ENCODE assay signal across 8 cellular contexts in the genomic region with DNA sequence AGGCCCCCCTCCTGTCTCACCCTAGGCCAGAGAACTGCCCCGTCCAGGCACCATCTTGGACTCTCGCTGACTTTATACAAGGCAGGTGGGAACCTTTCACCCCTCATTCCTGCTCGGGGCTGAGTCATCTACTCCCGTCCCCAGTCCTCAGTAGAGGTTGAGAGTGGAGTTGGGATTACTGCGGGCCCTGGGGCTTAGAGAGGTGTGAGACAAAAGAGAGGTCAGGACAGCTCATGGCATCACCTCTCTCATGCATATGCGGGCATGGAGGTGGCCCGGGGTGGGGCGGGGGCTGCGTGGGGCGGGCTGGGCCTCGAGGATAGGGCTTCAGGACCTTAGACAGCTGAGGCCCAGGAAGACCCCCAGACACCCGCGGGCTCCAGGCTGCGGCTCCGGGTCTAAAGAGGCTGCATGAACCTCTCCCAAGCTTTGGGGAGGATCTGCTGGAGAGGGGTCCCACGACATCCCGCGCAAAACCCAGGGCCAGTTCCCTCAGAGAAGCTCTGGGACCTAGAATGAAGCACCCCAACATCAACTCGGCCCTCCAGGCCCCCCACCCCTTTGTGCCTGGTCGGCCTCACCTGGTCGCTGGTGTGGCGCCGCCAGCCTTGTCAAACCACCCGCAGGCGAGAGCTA. TPM values are rescaled to one million over a fixed set of nuclear protein-coding genes. Genes with fewer than 3 reads are reported as not detected.
DNase-seq lines count a peak whose midpoint lies in the region; ATAC-seq and TF ChIP-seq lines count a peak whose summit lies in the region.

No MANE protein-coding gene starts in this region.

- dilution Hi-C loops in mammary epithelial cell (cut with HindIII; ENCODE audit: low sequenced_read_pairs) = loop anchor here (5.0 kb wide), 1 partner anchor 33 kb away; the partner anchor contains the start of gene LZTS2

- H3K9me3 ChIP-seq in mammary epithelial cell (replicated peaks; ENCODE audit: insufficient read depth, low read length) = no peaks in the 10 kb centered on the region

- H3K4me2 ChIP-seq in mammary epithelial cell (ENCODE audit: insufficient read depth, low read depth, low read length) = peak overlapping the region; percentile 96

- 51% methylated on average over 11 of the region's 25 CpGs for WGBS in mammary epithelial cell (ENCODE audit: low coverage, missing lambda C conversion rate)

- peak overlapping the region; percentile 87 for H3K4me3 Mint-ChIP-seq in stimulated activated naive CD8-positive, alpha-beta T cell treated with anti-CD3 and anti-CD28 coated beads, Interleukin-15, Interleukin-2, amounts not matched to agents 100 ng/mL and 50 ng/mL, for 24 hours
- peak overlapping the region; percentile 65 for H3K4me3 Mint-ChIP-seq in mesothelial cell of epicardium

- no peaks in the 10 kb centered on the region for H3K27me3 ChIP-seq in mammary epithelial cell (ENCODE audit: insufficient read depth, low read length)

- BruUV-seq in mammary epithelial cell (replicated peaks; lab: Mats Ljungman, UMichigan) = no TSS peak

- H3K27me3 Mint-ChIP-seq in stimulated activated naive CD8-positive, alpha-beta T cell treated with anti-CD3 and anti-CD28 coated beads, Interleukin-15, Interleukin-2, amounts not matched to agents 100 ng/mL and 50 ng/mL, for 24 hours = no peaks in the 10 kb centered on the region
- peaks cover 12% of the 10 kb centered on the region for H3K27me3 Mint-ChIP-seq in mesothelial cell of epicardium (ENCODE audit: low read depth)

- no peaks in the 10 kb centered on the region for H3K9me3 Mint-ChIP-seq in stimulated activated naive CD8-positive, alpha-beta T cell treated with anti-CD3 and anti-CD28 coated beads, Interleukin-15, Interleukin-2, amounts not matched to agents 100 ng/mL and 50 ng/mL, for 24 hours
- H3K9me3 Mint-ChIP-seq in mesothelial cell of epicardium = no peaks in the 10 kb centered on the region

- intact Hi-C loops in mammary epithelial cell (cut with micrococcal nuclease) = loop anchor here (5.0 kb wide), 1 partner anchor 37 kb away; no protein-coding TSS in a partner anchor

- H3K36me3 ChIP-seq in mammary epithelial cell (ENCODE audit: insufficient read depth, low read length) = peaks cover 6% of the 10 kb centered on the region

- no peak overlapping the region for H3K9ac ChIP-seq in mammary epithelial cell (ENCODE audit: insufficient read depth, low read length)

- peaks cover 32% of the 10 kb centered on the region for H3K79me2 ChIP-seq in mammary epithelial cell (ENCODE audit: insufficient read depth, low read length)

- no peak overlapping the region for H3K27ac ChIP-seq in mammary epithelial cell (ENCODE audit: insufficient read depth, low read depth, low read length)

- no peak for ATAC-seq in stimulated activated naive CD8-positive, alpha-beta T cell treated with anti-CD3 and anti-CD28 coated beads, Interleukin-15, Interleukin-2, amounts not matched to agents 100 U/mL and 50 U/mL, for 24 hours
- ATAC-seq in GM21528 (IDR thresholded peaks at IDR 0.05; ENCODE audit: low FRiP score, unreplicated experiment) = no peak
- ATAC-seq in HG03571 (IDR thresholded peaks at IDR 0.05; ENCODE audit: unreplicated experiment) = no peak

- no peaks in the 10 kb centered on the region for H4K20me1 ChIP-seq in mammary epithelial cell (ENCODE audit: insufficient read depth, low read length)

- peak overlapping the region; percentile 95 for H2AFZ ChIP-seq in mammary epithelial cell (ENCODE audit: low read depth, low read length)

- DNase-seq in stimulated activated naive CD8-positive, alpha-beta T cell treated with anti-CD3 and anti-CD28 coated beads, Interleukin-15, Interleukin-2, amounts not matched to agents 100 U/mL and 50 U/mL, for 24 hours = no peak
- DNase-seq in mammary epithelial cell (no peak), mesothelial cell of epicardium (ENCODE audit: low spot score in 2 of 2, unreplicated experiment in 2 of 2) (no peak), NCI-H2227 treated with DMSO at 0.1 percent for 48 hours (lab: John Stamatoyannopoulos, UW) (no peak), NCI-H2029 (lab: John Stamatoyannopoulos, UW) (no peak)

- peak overlapping the region; percentile 50 to 74 (median 67) for H3K4me3 ChIP-seq in mammary epithelial cell (replicated peaks in 1 of 3; ENCODE audit: insufficient read depth in 1 of 3, low read depth in 2 of 3, low read length in 3 of 3)

- H3K4me1 ChIP-seq in mammary epithelial cell (ENCODE audit: insufficient read depth, low read length) = peaks cover 20% of the 10 kb centered on the region

- no peaks in the 10 kb centered on the region for H3K36me3 Mint-ChIP-seq in stimulated activated naive CD8-positive, alpha-beta T cell treated with anti-CD3 and anti-CD28 coated beads, Interleukin-15, Interleukin-2, amounts not matched to agents 100 ng/mL and 50 ng/mL, for 24 hours (ENCODE audit: low read depth)
- H3K36me3 Mint-ChIP-seq in mesothelial cell of epicardium = no peaks in the 10 kb centered on the region

- TF ChIP-seq CTCF in mammary epithelial cell (conservative IDR thresholded peaks at IDR 0.05 in 1 of 2, IDR thresholded peaks at IDR 0.05 in 1 of 2; ENCODE audit: extremely low read depth in 1 of 2, insufficient read depth in 1 of 2, low read depth in 1 of 2, low read length in 2 of 2) (no peak), mesothelial cell of epicardium (IDR thresholded peaks at IDR 0.05; ENCODE audit: unreplicated experiment) (no peak)

- CTCF ChIA-PET in mammary epithelial cell (lab: Charles Lee; ENCODE audit: low non-redundant PET) = interaction anchor here (0.7 kb wide), 1 partner anchor 585 kb away, joined by 6 read pairs; no protein-coding TSS in a partner anchor

- peaks cover 28% of the 10 kb centered on the region for H3K4me1 Mint-ChIP-seq in stimulated activated naive CD8-positive, alpha-beta T cell treated with anti-CD3 and anti-CD28 coated beads, Interleukin-15, Interleukin-2, amounts not matched to agents 100 ng/mL and 50 ng/mL, for 24 hours (ENCODE audit: low read depth)
- peaks cover 34% of the 10 kb centered on the region for H3K4me1 Mint-ChIP-seq in mesothelial cell of epicardium

- in situ Hi-C loops in mammary epithelial cell (cut with MboI; ENCODE audit: low sequenced_read_pairs in 2 of 2) = no loop called here

- no peak overlapping the region for H3K27ac Mint-ChIP-seq in stimulated activated naive CD8-positive, alpha-beta T cell treated with anti-CD3 and anti-CD28 coated beads, Interleukin-15, Interleukin-2, amounts not matched to agents 100 ng/mL and 50 ng/mL, for 24 hours
- no peak overlapping the region for H3K27ac Mint-ChIP-seq in mesothelial cell of epicardium

RNA-seq across cellular contexts. Expression of gene PDZD7, which starts 0.3 kb away (rescaled TPM):
- 1 to 10 TPM in 1 of 2 donors, under 1 TPM in 1; 0.59 to 2.7 TPM for total RNA-seq in mammary epithelial cell
- polyA plus RNA-seq in mammary epithelial cell = 0.95 TPM
- 0.47 TPM for polyA minus RNA-seq in mammary epithelial cell
- 1.2 to 1.8 TPM (median 1.8 TPM) in 3 replicates for total RNA-seq in mesothelial cell of epicardium

RNA-seq across cellular contexts. Expression of gene SFXN3, which starts 0.4 kb away (rescaled TPM):
- total RNA-seq in mammary epithelial cell (100 to 1,000 TPM in 1 of 2 donors, 10 to 100 TPM in 1; 79.4 to 102 TPM), mesothelial cell of epicardium (14.8 to 17.4 TPM (median 17.1 TPM) in 3 replicates)
- polyA plus RNA-seq in mammary epithelial cell = 104 TPM
- 101 TPM for polyA minus RNA-seq in mammary epithelial cell

RNA-seq across cellular contexts. Expression of gene LZTS2, which starts 31.0 kb away (rescaled TPM):
- 100 to 1,000 TPM in 1 of 2 donors, 10 to 100 TPM in 1; 44.3 to 159 TPM for total RNA-seq in mammary epithelial cell
- 30.4 TPM for polyA plus RNA-seq in mammary epithelial cell
- polyA minus RNA-seq in mammary epithelial cell = 18.3 TPM
- 107 to 111 TPM (median 110 TPM) in 3 replicates for total RNA-seq in mesothelial cell of epicardium

RNA-seq across cellular contexts. Expression of gene KAZALD1, which starts 31.2 kb away (rescaled TPM):
- total RNA-seq in mammary epithelial cell = 1 to 10 TPM; 1.5 to 2.3 TPM
- 0.92 TPM for polyA plus RNA-seq in mammary epithelial cell
- polyA minus RNA-seq in mammary epithelial cell = not detected
- 15.9 to 17.5 TPM (median 16.8 TPM) in 3 replicates for total RNA-seq in mesothelial cell of epicardium

RNA-seq across cellular contexts. Expression of gene TWNK, which starts 43.3 kb away (rescaled TPM):
- 10 to 100 TPM in 1 of 2 donors, 1 to 10 TPM in 1; 6.8 to 18.7 TPM for total RNA-seq in mammary epithelial cell
- polyA plus RNA-seq in mammary epithelial cell = 14.4 TPM
- polyA minus RNA-seq in mammary epithelial cell = 13.5 TPM
- 11.7 to 13.9 TPM (median 12.4 TPM) in 3 replicates for total RNA-seq in mesothelial cell of epicardium
